Comparison of ENCODE assay signal across 1 cellular context in genomic region chr3:81300324-81300927, GRCh38.
TF ChIP-seq lines count a peak whose summit lies in the region.

No MANE protein-coding gene starts in this region.

TF ChIP-seq in HepG2, 621 proteins besides CTCF, POLR2A, EP300 and RAD21 (continued from another document and continues in another):
- TF ChIP-seq ZNF510 (CRISPR knock-in tag; IDR thresholded peaks at IDR 0.05; ENCODE audit: low read depth) (no peak), ZNF33A (CRISPR knock-in tag; IDR thresholded peaks at IDR 0.05; ENCODE audit: borderline replicate concordance) (peak; percentile 94; the same call in 1 of the 2 replicates), HNF4G (IDR thresholded peaks at IDR 0.05; ENCODE audit: borderline replicate concordance, low read depth, low read length) (peak; percentile 73; the same call in 1 of the 2 replicates), HNF4G (CRISPR knock-in tag; IDR thresholded peaks at IDR 0.05; ENCODE audit: borderline replicate concordance, low read depth) (peak; percentile 84), ZNF768 (CRISPR knock-in tag; IDR thresholded peaks at IDR 0.05) (no peak), KDM6A (CRISPR knock-in tag; IDR thresholded peaks at IDR 0.05; ENCODE audit: low read depth) (peak; percentile 84), ZFP1 (CRISPR knock-in tag; IDR thresholded peaks at IDR 0.05) (peak; percentile 92), IRF2 (CRISPR knock-in tag; IDR thresholded peaks at IDR 0.05) (peak; percentile 89), ZNF878 (CRISPR knock-in tag; IDR thresholded peaks at IDR 0.05) (peak; percentile 98), NKX3-1 (CRISPR knock-in tag; IDR thresholded peaks at IDR 0.05) (peak; percentile 99), FOXC1 (CRISPR knock-in tag; IDR thresholded peaks at IDR 0.05; ENCODE audit: borderline replicate concordance) (no peak), KLF11 (CRISPR knock-in tag; IDR thresholded peaks at IDR 0.05) (peak; percentile 76), CAMTA2 (CRISPR knock-in tag; IDR thresholded peaks at IDR 0.05; ENCODE audit: borderline replicate concordance) (no peak), TBX2 (CRISPR knock-in tag; IDR thresholded peaks at IDR 0.05; ENCODE audit: borderline replicate concordance) (peak; percentile 100), ZBTB39 (CRISPR knock-in tag; IDR thresholded peaks at IDR 0.05) (peak; percentile 79), ZNF740 (CRISPR knock-in tag; IDR thresholded peaks at IDR 0.05) (no peak), ZNF382 (CRISPR knock-in tag; IDR thresholded peaks at IDR 0.05; ENCODE audit: borderline replicate concordance) (no peak), HNRNPK (IDR thresholded peaks at IDR 0.05; ENCODE audit: low read depth, low read length, poor library complexity, severe bottlenecking) (no peak), PPARG (CRISPR knock-in tag; conservative IDR thresholded peaks at IDR 0.05) (peak; percentile 86), ZNF563 (CRISPR knock-in tag; IDR thresholded peaks at IDR 0.05) (no peak), HMGXB3 (CRISPR knock-in tag; IDR thresholded peaks at IDR 0.05; ENCODE audit: borderline replicate concordance) (peak; percentile 91), ZNF12 (CRISPR knock-in tag; IDR thresholded peaks at IDR 0.05) (peak; percentile 69; the same call in 1 of the 2 replicates), ZKSCAN1 (IDR thresholded peaks at IDR 0.05; ENCODE audit: low read length) (peak; percentile 49; the same call in 1 of the 2 replicates), ZNF816 (CRISPR knock-in tag; IDR thresholded peaks at IDR 0.05; ENCODE audit: borderline replicate concordance) (peak; percentile 95; the same call in 1 of the 2 replicates), SMAD1 (CRISPR knock-in tag; IDR thresholded peaks at IDR 0.05; ENCODE audit: borderline replicate concordance, low read depth) (no peak), KLF6 (CRISPR knock-in tag; IDR thresholded peaks at IDR 0.05) (peak; percentile 90), POGK (CRISPR knock-in tag; conservative IDR thresholded peaks at IDR 0.05) (peak; percentile 83), SNAPC5 (CRISPR knock-in tag; IDR thresholded peaks at IDR 0.05; ENCODE audit: borderline replicate concordance) (no peak), NR2F2 (IDR thresholded peaks at IDR 0.05; ENCODE audit: borderline replicate concordance, low read depth) (peak; percentile 99), ZFP41 (CRISPR knock-in tag; IDR thresholded peaks at IDR 0.05; ENCODE audit: borderline replicate concordance) (no peak), FOXA1 (IDR thresholded peaks at IDR 0.05) (peak; percentile 98), FOXA1 (CRISPR knock-in tag; IDR thresholded peaks at IDR 0.05) (peak; percentile 99), JDP2 (CRISPR knock-in tag; IDR thresholded peaks at IDR 0.05; ENCODE audit: borderline replicate concordance) (no peak; the same call in 1 of the 2 replicates), AKAP8 (CRISPR knock-in tag; IDR thresholded peaks at IDR 0.05) (0 out of 2 replicates have a peak, but pooled peaks have one; percentile 43), HOXA9 (CRISPR knock-in tag; IDR thresholded peaks at IDR 0.05; ENCODE audit: borderline replicate concordance) (no peak), ZNF136 (CRISPR knock-in tag; IDR thresholded peaks at IDR 0.05; ENCODE audit: low read depth) (no peak), ATAD3A (CRISPR knock-in tag; IDR thresholded peaks at IDR 0.05) (no peak), ZNF564 (CRISPR knock-in tag; IDR thresholded peaks at IDR 0.05) (no peak), RXRB (CRISPR knock-in tag; IDR thresholded peaks at IDR 0.05; ENCODE audit: borderline replicate concordance) (peak; percentile 94), KLF13 (CRISPR knock-in tag; IDR thresholded peaks at IDR 0.05) (no peak), ZNF496 (CRISPR knock-in tag; IDR thresholded peaks at IDR 0.05; ENCODE audit: insufficient replicate concordance) (no peak), ZNF747 (CRISPR knock-in tag; IDR thresholded peaks at IDR 0.05; ENCODE audit: borderline replicate concordance) (0 out of 2 replicates have a peak, but pooled peaks have one; percentile 50), BRCA1 (CRISPR knock-in tag; IDR thresholded peaks at IDR 0.05) (0 out of 2 replicates have a peak, but pooled peaks have one; percentile 91), ZNF451 (CRISPR knock-in tag; IDR thresholded peaks at IDR 0.05) (no peak)
- TF ChIP-seq, protein P1, sequence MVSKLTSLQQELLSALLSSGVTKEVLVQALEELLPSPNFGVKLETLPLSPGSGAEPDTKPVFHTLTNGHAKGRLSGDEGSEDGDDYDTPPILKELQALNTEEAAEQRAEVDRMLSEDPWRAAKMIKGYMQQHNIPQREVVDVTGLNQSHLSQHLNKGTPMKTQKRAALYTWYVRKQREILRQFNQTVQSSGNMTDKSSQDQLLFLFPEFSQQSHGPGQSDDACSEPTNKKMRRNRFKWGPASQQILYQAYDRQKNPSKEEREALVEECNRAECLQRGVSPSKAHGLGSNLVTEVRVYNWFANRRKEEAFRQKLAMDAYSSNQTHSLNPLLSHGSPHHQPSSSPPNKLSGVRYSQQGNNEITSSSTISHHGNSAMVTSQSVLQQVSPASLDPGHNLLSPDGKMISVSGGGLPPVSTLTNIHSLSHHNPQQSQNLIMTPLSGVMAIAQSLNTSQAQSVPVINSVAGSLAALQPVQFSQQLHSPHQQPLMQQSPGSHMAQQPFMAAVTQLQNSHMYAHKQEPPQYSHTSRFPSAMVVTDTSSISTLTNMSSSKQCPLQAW (CRISPR knock-in tag; IDR thresholded peaks at IDR 0.05), result peak; percentile 85; the same call in 1 of the 2 replicates
- TF ChIP-seq, protein P2, sequence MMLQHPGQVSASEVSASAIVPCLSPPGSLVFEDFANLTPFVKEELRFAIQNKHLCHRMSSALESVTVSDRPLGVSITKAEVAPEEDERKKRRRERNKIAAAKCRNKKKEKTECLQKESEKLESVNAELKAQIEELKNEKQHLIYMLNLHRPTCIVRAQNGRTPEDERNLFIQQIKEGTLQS (CRISPR knock-in tag; IDR thresholded peaks at IDR 0.05), result peak; percentile 78
- TF ChIP-seq, protein P3, sequence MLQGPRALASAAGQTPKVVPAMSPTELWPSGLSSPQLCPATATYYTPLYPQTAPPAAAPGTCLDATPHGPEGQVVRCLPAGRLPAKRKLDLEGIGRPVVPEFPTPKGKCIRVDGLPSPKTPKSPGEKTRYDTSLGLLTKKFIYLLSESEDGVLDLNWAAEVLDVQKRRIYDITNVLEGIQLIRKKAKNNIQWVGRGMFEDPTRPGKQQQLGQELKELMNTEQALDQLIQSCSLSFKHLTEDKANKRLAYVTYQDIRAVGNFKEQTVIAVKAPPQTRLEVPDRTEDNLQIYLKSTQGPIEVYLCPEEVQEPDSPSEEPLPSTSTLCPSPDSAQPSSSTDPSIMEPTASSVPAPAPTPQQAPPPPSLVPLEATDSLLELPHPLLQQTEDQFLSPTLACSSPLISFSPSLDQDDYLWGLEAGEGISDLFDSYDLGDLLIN (CRISPR knock-in tag; IDR thresholded peaks at IDR 0.05; ENCODE audit: borderline replicate concordance), result peak; percentile 48; the same call in 1 of the 2 replicates
- TF ChIP-seq, protein P4, sequence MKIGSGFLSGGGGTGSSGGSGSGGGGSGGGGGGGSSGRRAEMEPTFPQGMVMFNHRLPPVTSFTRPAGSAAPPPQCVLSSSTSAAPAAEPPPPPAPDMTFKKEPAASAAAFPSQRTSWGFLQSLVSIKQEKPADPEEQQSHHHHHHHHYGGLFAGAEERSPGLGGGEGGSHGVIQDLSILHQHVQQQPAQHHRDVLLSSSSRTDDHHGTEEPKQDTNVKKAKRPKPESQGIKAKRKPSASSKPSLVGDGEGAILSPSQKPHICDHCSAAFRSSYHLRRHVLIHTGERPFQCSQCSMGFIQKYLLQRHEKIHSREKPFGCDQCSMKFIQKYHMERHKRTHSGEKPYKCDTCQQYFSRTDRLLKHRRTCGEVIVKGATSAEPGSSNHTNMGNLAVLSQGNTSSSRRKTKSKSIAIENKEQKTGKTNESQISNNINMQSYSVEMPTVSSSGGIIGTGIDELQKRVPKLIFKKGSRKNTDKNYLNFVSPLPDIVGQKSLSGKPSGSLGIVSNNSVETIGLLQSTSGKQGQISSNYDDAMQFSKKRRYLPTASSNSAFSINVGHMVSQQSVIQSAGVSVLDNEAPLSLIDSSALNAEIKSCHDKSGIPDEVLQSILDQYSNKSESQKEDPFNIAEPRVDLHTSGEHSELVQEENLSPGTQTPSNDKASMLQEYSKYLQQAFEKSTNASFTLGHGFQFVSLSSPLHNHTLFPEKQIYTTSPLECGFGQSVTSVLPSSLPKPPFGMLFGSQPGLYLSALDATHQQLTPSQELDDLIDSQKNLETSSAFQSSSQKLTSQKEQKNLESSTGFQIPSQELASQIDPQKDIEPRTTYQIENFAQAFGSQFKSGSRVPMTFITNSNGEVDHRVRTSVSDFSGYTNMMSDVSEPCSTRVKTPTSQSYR (CRISPR knock-in tag; IDR thresholded peaks at IDR 0.05; ENCODE audit: borderline replicate concordance), result peak; percentile 84; the same call in 1 of the 2 replicates
- TF ChIP-seq, protein P5, sequence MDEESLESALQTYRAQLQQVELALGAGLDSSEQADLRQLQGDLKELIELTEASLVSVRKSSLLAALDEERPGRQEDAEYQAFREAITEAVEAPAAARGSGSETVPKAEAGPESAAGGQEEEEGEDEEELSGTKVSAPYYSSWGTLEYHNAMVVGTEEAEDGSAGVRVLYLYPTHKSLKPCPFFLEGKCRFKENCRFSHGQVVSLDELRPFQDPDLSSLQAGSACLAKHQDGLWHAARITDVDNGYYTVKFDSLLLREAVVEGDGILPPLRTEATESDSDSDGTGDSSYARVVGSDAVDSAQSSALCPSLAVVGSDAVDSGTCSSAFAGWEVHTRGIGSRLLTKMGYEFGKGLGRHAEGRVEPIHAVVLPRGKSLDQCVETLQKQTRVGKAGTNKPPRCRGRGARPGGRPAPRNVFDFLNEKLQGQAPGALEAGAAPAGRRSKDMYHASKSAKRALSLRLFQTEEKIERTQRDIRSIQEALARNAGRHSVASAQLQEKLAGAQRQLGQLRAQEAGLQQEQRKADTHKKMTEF (CRISPR knock-in tag; IDR thresholded peaks at IDR 0.05), result peak; percentile 99
- TF ChIP-seq, protein P6, sequence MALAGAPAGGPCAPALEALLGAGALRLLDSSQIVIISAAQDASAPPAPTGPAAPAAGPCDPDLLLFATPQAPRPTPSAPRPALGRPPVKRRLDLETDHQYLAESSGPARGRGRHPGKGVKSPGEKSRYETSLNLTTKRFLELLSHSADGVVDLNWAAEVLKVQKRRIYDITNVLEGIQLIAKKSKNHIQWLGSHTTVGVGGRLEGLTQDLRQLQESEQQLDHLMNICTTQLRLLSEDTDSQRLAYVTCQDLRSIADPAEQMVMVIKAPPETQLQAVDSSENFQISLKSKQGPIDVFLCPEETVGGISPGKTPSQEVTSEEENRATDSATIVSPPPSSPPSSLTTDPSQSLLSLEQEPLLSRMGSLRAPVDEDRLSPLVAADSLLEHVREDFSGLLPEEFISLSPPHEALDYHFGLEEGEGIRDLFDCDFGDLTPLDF (CRISPR knock-in tag; IDR thresholded peaks at IDR 0.05), result no peak
